Comparison of ENCODE assay signal across 24 cellular contexts in the genomic region with DNA sequence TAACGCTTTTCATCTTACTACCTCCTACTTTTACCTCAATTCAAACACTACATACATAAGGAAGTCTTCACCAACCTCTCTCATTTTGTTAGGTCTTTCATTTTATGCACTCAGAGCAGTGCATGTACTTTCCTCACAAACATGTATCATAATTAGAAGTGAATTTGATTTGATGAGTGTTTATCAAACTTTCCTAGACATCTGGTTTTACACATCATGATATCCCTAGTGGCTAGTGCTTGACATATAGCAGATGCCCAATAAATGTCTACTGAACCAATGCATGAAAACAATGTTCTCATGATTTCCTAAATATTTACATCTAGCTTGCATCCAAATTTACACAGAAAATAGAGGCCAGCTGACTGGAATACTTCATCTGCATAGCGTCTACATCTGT.
"Had no signal": no experiment of that assay in that cellular context is flagged by ENCODE, and none has a peak within 500 bp of the region (broad histone marks: within the 10 kb centered on the region; RNA-seq: fewer than 3 reads in every experiment).

No MANE protein-coding gene starts in this region.

- H3K9me3 ChIP-seq: left ventricle myocardium inferior, mucosa of descending colon, ovary, right atrium auricular region, right lobe of liver, tibial nerve, uterus had no signal

- H3K4me1 ChIP-seq: left ventricle myocardium inferior, right atrium auricular region, right lobe of liver, tibial nerve, uterus had no signal

- H3K4me3 ChIP-seq: left ventricle myocardium inferior, lung, mucosa of descending colon, ovary, right atrium auricular region, right lobe of liver, smooth muscle cell, tibial nerve, uterus had no signal

- H3K27me3 ChIP-seq: ovary, right atrium auricular region, right lobe of liver, tibial nerve, uterus had no signal

- ATAC-seq: left colon; mucosa of descending colon; naive thymus-derived CD4-positive, alpha-beta T cell; natural killer cell treated with Interleukin-12 subunit alpha and Interleukin-12 subunit beta and Interleukin-15 and Interleukin-18, amount 100 ng/mL, for 72 hours; right lobe of liver; stimulated activated memory B cell treated with anti-CD40 and anti-IgM and Interleukin-4, amounts not matched to agents 10 μg/mL and 1 μg/mL and 100 μg/mL, for 72 hours; stimulated activated naive CD8-positive, alpha-beta T cell treated with anti-CD3 and anti-CD28 coated beads, Interleukin-15, amount 100 ng/mL, for 72 hours had no signal

- H3K27ac ChIP-seq: left ventricle myocardium inferior, ovary, right atrium auricular region, right lobe of liver, tibial nerve, uterus had no signal

- H3K36me3 ChIP-seq: left ventricle myocardium inferior, ovary, right atrium auricular region, right lobe of liver, tibial nerve, uterus had no signal

- DNase-seq: hypothalamus; immature natural killer cell; kidney; left colon; left ventricle myocardium inferior; midbrain; mucosa of descending colon; naive thymus-derived CD4-positive, alpha-beta T cell; ovary; right lobe of liver; stimulated activated CD4-positive, alpha-beta T cell treated with anti-CD3 and anti-CD28 coated beads, Interleukin-1b, Interleukin-23, amount 100 ng/mL, for 48 hours; stimulated activated CD4-positive, alpha-beta T cell treated with anti-CD3 and anti-CD28 coated beads, Interleukin-2, amount 100 ng/mL, for 48 hours; stimulated activated CD4-positive, alpha-beta T cell treated with anti-CD3 and anti-CD28 coated beads, Interleukin-4, amount 100 ng/mL, for 4 hours; stimulated activated CD8-positive, alpha-beta memory T cell treated with anti-CD3 and anti-CD28 coated beads, Interleukin-4, amount 100 ng/mL, for 48 hours; stimulated activated naive CD4-positive, alpha-beta T cell treated with Interleukin-2 at 50 U/mL for 16 hours; stimulated activated naive CD8-positive, alpha-beta T cell treated with anti-CD3 and anti-CD28 coated beads, Interleukin-15, amount 100 ng/mL, for 72 hours; substantia nigra; uterus had no signal

- H3K4me2 ChIP-seq: smooth muscle cell had no signal
